ENCODE assay signal across 23 cellular contexts in the genomic region with DNA sequence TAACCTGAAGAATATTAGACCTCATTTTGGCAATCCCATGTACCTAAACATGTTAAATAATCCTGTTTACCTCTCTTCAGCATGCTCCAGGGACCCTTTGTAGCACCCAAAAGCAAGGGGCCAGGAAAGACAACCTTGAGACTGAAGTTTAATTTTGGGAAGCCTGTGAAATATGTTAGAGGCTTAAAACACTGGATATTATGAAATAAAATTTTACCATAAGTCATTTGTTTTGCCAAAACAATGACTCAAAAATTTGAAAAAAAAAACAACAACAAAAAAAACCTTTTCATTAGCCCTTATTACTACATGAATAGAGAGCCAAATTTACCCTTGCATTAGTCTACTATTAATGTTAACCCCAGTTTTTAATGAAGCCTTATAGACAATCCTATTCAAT. TPM values are rescaled to one million over a fixed set of nuclear protein-coding genes. Genes with fewer than 3 reads are reported as not detected.
DNase-seq lines count a peak whose midpoint lies in the region; ATAC-seq, FAIRE-seq and TF ChIP-seq lines count a peak whose summit lies in the region.
"Had no signal": no experiment of that assay in that cellular context is flagged by ENCODE, and none has a peak within 500 bp of the region (broad histone marks: within the 10 kb centered on the region; RNA-seq: fewer than 3 reads in every experiment).

No MANE protein-coding gene starts in this region.

- DNase-seq in Panc1 (ENCODE audit: low read depth, low spot score) (no peak), kidney (no peak), amniotic stem cell (lab: John Stamatoyannopoulos, UW) (no peak)
- DNase-seq: 8988T; ACHN; BE2C; C1 segment of cervical spinal cord; CD4-positive, alpha-beta memory T cell; CD4-positive, CD25-positive, alpha-beta regulatory T cell; CD8-positive, alpha-beta memory T cell; COR-L47; DMS 273 treated with DMSO at 0.1 percent for 48 hours; DMS153; DMS53; DMS79; DND-41; EL; GF-D8 had no signal

- H3K27me3 ChIP-seq in Panc1 (ENCODE audit: control insufficient read depth, insufficient read depth, low read length) = no peaks in the 10 kb centered on the region
- H3K27me3 ChIP-seq: BE2C, BLaER1 had no signal

- in situ Hi-C loops in Panc1 (cut with HindIII; ENCODE audit: low pct_unique_long_range_greater_than_20kb, low sequenced_read_pairs) = no loop called here

- H3K4me3 ChIP-seq in HEK293 (ENCODE audit: low read depth, low read length) (no peak overlapping the region), Panc1 (ENCODE audit: low read depth in 2 of 2, low read length in 2 of 2) (no peak overlapping the region), kidney (ENCODE audit: low read length in 2 of 2) (no peak overlapping the region)
- H3K4me3 ChIP-seq: BLaER1 had no signal

- H3K4me1 ChIP-seq in HEK293 (ENCODE audit: control insufficient read depth, insufficient read depth, low read length) (no peaks in the 10 kb centered on the region), Panc1 (ENCODE audit: control insufficient read depth, insufficient read depth, low read length) (peaks cover 11% of the 10 kb centered on the region), kidney (ENCODE audit: control insufficient read depth in 1 of 2, insufficient read depth in 1 of 2, low read depth in 1 of 2, low read length in 2 of 2) (peaks cover 0 to under 1% of the 10 kb centered on the region in 2 donors)
- H3K4me1 ChIP-seq: BE2C had no signal

- H3K9me3 ChIP-seq in HEK293 (ENCODE audit: control insufficient read depth, insufficient read depth, low read depth, low read length) = no peaks in the 10 kb centered on the region
- H3K9me3 ChIP-seq in Panc1 (ENCODE audit: control insufficient read depth, insufficient read depth, low read depth, low read length) = peaks cover 25% of the 10 kb centered on the region; the same call in 1 of the 2 replicates
- H3K9me3 ChIP-seq in kidney (ENCODE audit: control insufficient read depth in 1 of 2, low read length in 2 of 2) = peaks cover 4 to 16% of the 10 kb centered on the region in 2 donors

- POLR2A ChIA-PET in HEK293 (lab: Yijun Ruan, JAX) = no interaction called here
- POLR2A ChIA-PET in Panc1 (lab: Charles Lee) = no interaction called here

- FAIRE-seq in kidney (lab: Jason Lieb, UNC) = peak; percentile 19
- FAIRE-seq: GM12891 had no signal

- intact Hi-C loops in Panc1 (cut with micrococcal nuclease; ENCODE audit: unreplicated experiment) = no loop called here
- intact Hi-C loops in kidney (cut with DNase I) = no loop called here

- TF ChIP-seq CTCF in HEK293 (tag by site-specific recombination; IDR thresholded peaks at IDR 0.05) (no peak), Panc1 (IDR thresholded peaks at IDR 0.05) (no peak), kidney (IDR thresholded peaks at IDR 0.05; ENCODE audit: borderline replicate concordance, extremely low read depth, insufficient read depth) (no peak)

- TSS peak; percentile 33 for BruUV-seq in Panc1 (replicated peaks; lab: Mats Ljungman, UMichigan)

- CTCF ChIA-PET in HEK293 (lab: Yijun Ruan, JAX) = no interaction called here
- CTCF ChIA-PET in Panc1 (lab: Charles Lee) = interaction anchor here (0.6 kb wide), 1 partner anchor 271 kb away, joined by 4 read pairs; no protein-coding TSS in a partner anchor

- H3K36me3 ChIP-seq in HEK293 (ENCODE audit: control insufficient read depth in 2 of 2, insufficient read depth in 1 of 2, low read length in 2 of 2) (no peaks in the 10 kb centered on the region), Panc1 (ENCODE audit: control insufficient read depth, insufficient read depth, low read length) (no peaks in the 10 kb centered on the region; the same call in 1 of the 2 replicates), kidney (ENCODE audit: control insufficient read depth in 1 of 2, insufficient read depth in 2 of 2, low read length in 2 of 2) (no peaks in the 10 kb centered on the region)
- H3K36me3 ChIP-seq: BE2C had no signal

- no peak overlapping the region for H3K27ac ChIP-seq in HEK293 (ENCODE audit: extremely low read depth, low read depth, low read length)
- H3K27ac ChIP-seq in Panc1 (ENCODE audit: low read length) = no peak overlapping the region
- H3K27ac ChIP-seq in kidney (ENCODE audit: low read depth in 2 of 2, low read length in 2 of 2) = no peak overlapping the region
- H3K27ac ChIP-seq: BLaER1 had no signal

- no peak for ATAC-seq in Panc1
- no peak for ATAC-seq in HG02571 (IDR thresholded peaks at IDR 0.05; ENCODE audit: unreplicated experiment)
- no peak for ATAC-seq in HG03565 (IDR thresholded peaks at IDR 0.05; ENCODE audit: unreplicated experiment)

- H3K9ac ChIP-seq in kidney (ENCODE audit: low read length in 2 of 2) = no peak overlapping the region
- H3K9ac ChIP-seq: BLaER1 had no signal

TF ChIP-seq in HEK293, 187 proteins besides CTCF, POLR2A, EP300 and RAD21:
- no peak for TF ChIP-seq ZNF76 (tag by site-specific recombination; IDR thresholded peaks at IDR 0.05; ENCODE audit: borderline replicate concordance, low read depth)
- TF ChIP-seq, protein P1, sequence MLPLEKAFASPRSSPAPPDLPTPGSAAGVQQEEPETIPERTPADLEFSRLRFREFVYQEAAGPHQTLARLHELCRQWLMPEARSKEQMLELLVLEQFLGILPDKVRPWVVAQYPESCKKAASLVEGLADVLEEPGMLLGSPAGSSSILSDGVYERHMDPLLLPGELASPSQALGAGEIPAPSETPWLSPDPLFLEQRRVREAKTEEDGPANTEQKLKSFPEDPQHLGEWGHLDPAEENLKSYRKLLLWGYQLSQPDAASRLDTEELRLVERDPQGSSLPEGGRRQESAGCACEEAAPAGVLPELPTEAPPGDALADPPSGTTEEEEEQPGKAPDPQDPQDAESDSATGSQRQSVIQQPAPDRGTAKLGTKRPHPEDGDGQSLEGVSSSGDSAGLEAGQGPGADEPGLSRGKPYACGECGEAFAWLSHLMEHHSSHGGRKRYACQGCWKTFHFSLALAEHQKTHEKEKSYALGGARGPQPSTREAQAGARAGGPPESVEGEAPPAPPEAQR (tag by site-specific recombination; IDR thresholded peaks at IDR 0.05) = no peak
- peak; percentile 79 for TF ChIP-seq SETDB1 (IDR thresholded peaks at IDR 0.05; ENCODE audit: insufficient read length, low read length)
- no peak for TF ChIP-seq ZNF549 (tag by site-specific recombination; IDR thresholded peaks at IDR 0.05)
- TF ChIP-seq ZNF335 (tag by site-specific recombination; conservative IDR thresholded peaks at IDR 0.05) = no peak
- no peak for TF ChIP-seq ZNF157 (tag by site-specific recombination; IDR thresholded peaks at IDR 0.05)

RNA-seq across cellular contexts. Expression of a gene that starts 49.7 kb away (rescaled TPM):
- total RNA-seq in Panc1 (2021; ENCODE audit: unreplicated experiment) = 183 TPM
- 96.2 TPM for polyA plus RNA-seq in Panc1 (2012; ENCODE audit: insufficient read length)
- 76.8 TPM for total RNA-seq in kidney
- polyA plus RNA-seq in kidney (ENCODE audit: insufficient read depth, low read depth, low replicate concordance) = 41.8 TPM
